ENCODE assay signal across 14 cellular contexts in the genomic region with DNA sequence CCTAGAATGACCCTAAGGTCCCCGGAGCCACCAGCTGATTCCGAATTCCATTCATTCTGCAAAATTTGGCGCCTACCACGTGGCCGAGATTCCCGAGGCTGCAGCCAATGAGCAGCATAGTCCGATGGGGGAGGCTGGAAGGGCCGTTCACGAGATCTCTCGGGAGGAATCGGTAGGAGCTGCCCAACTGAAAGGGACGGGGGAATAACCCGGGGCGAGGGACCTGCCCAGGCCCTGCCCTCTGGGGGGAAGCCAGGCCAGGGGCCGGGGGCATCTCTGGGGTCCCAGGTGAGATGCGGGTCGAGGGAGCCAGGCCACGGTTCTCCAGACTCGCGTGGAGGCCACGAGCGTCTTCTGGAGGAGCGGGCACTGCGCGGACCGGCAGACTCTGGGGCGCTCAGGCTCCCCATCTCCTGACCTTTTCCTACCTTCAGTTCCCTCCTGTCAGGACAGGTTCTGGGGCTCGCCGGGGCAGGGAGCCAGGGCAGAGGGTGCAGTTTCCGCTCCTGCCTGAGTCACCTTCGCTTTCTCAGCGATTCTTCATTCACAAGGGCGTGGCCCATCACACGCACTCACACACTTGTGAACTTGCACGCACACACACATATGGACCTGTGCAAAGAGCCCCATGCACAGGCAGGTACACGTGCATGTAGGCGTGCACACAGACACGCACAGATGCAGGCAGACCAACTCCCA. TPM values are rescaled to one million over a fixed set of nuclear protein-coding genes. Genes with fewer than 3 reads are reported as not detected.
DNase-seq lines count a peak whose midpoint lies in the region; ATAC-seq and TF ChIP-seq lines count a peak whose summit lies in the region.
"Had no signal": no experiment of that assay in that cellular context is flagged by ENCODE, and none has a peak within 500 bp of the region (broad histone marks: within the 10 kb centered on the region; RNA-seq: fewer than 3 reads in every experiment).

No MANE protein-coding gene starts in this region.

- BruUV-seq in Panc1 (replicated peaks; lab: Mats Ljungman, UMichigan) = no TSS peak

- H3K27ac ChIP-seq in GM23338 (ENCODE audit: low read depth) = peak overlapping the region; percentile 66
- H3K27ac ChIP-seq in Panc1 (ENCODE audit: low read length) = no peak overlapping the region
- H3K27ac ChIP-seq in epithelial cell of prostate = peak overlapping the region; percentile 88
- H3K27ac ChIP-seq: left lung, Peyer's patch had no signal

- no peak overlapping the region; the same call in 2 of the 3 replicates for H3K4me3 Mint-ChIP-seq in GM23338
- H3K4me3 Mint-ChIP-seq: activated CD4-positive, alpha-beta T cell treated with anti-CD3 and anti-CD28 coated beads, Interleukin-2, amount 10 ng/mL, durations not matched to agents 24 days and 14 days; CD4-positive, alpha-beta T cell had no signal

- peaks cover 17% of the 10 kb centered on the region for H3F3A ChIP-seq in GM23338 (replicated peaks; ENCODE audit: low read depth)

- peak overlapping the region; percentile 90; the same call in 1 of the 2 replicates for H3K27ac Mint-ChIP-seq in GM23338
- H3K27ac Mint-ChIP-seq: activated CD4-positive, alpha-beta T cell treated with anti-CD3 and anti-CD28 coated beads, Interleukin-2, amount 10 ng/mL, durations not matched to agents 24 days and 14 days; CD4-positive, alpha-beta T cell had no signal

- POLR2A ChIA-PET in Panc1 (lab: Charles Lee) = interaction anchor here (0.7 kb wide), 1 partner anchor 104 kb away, joined by 9 read pairs; no protein-coding TSS in a partner anchor

- no peaks in the 10 kb centered on the region for H3K9me3 ChIP-seq in Panc1 (ENCODE audit: control insufficient read depth, insufficient read depth, low read depth, low read length)
- H3K9me3 ChIP-seq: left lung, Peyer's patch had no signal

- H3K79me2 ChIP-seq in GM23338 (replicated peaks; ENCODE audit: insufficient read depth) = no peaks in the 10 kb centered on the region

- DNase-seq in GM23338 (ENCODE audit: low spot score) = peak; percentile 87
- no peak for DNase-seq in Panc1 (ENCODE audit: low read depth, low spot score)
- DNase-seq in epithelial cell of prostate (ENCODE audit: low read depth, low spot score) = peak; percentile 77
- no peak for DNase-seq in sciatic nerve (ENCODE audit: low spot score)
- no peak for DNase-seq in NCI-H2227 (lab: John Stamatoyannopoulos, UW; ENCODE audit: unreplicated experiment)
- no peak for DNase-seq in cerebellum (ENCODE audit: low spot score)
- DNase-seq: activated CD4-positive, alpha-beta T cell treated with anti-CD3 and anti-CD28 coated beads, Interleukin-2, amount 10 ng/mL, durations not matched to agents 24 days and 14 days; amniotic stem cell; CD4-positive, alpha-beta T cell; left lung; NCI-H1105; NCI-H446 had no signal

- no peak overlapping the region for H2AFZ ChIP-seq in GM23338

- H3K4me1 ChIP-seq in GM23338 (ENCODE audit: insufficient read depth) = peaks cover 25% of the 10 kb centered on the region
- H3K4me1 ChIP-seq in Panc1 (ENCODE audit: control insufficient read depth, insufficient read depth, low read length) = 0 out of 2 replicates have a peak, but pooled peaks cover 7% of the 10 kb centered on the region
- H3K4me1 ChIP-seq: Peyer's patch had no signal

- intact Hi-C loops in Panc1 (cut with micrococcal nuclease; ENCODE audit: unreplicated experiment) = no loop called here
- intact Hi-C loops in sciatic nerve (cut with DNase I) = no loop called here

- no peak overlapping the region; the same call in 1 of the 2 replicates for H3K4me2 ChIP-seq in GM23338

- peaks cover 11% of the 10 kb centered on the region for H4K20me1 ChIP-seq in GM23338 (replicated peaks; ENCODE audit: insufficient read depth)

- CTCF ChIA-PET in Panc1 (lab: Charles Lee) = no interaction called here

- peaks cover 15% of the 10 kb centered on the region for H3K27me3 Mint-ChIP-seq in GM23338 (ENCODE audit: insufficient read depth, low read depth, poor library complexity)
- H3K27me3 Mint-ChIP-seq: activated CD4-positive, alpha-beta T cell treated with anti-CD3 and anti-CD28 coated beads, Interleukin-2, amount 10 ng/mL, durations not matched to agents 24 days and 14 days; CD4-positive, alpha-beta T cell had no signal

- no peak overlapping the region for H3K4me3 ChIP-seq in GM23338
- no peak overlapping the region for H3K4me3 ChIP-seq in Panc1 (ENCODE audit: low read depth in 2 of 2, low read length in 2 of 2)
- H3K4me3 ChIP-seq: left lung, Peyer's patch had no signal

- no peak for TF ChIP-seq CTCF in GM23338 (conservative IDR thresholded peaks at IDR 0.05; ENCODE audit: low read depth in 2 of 2)
- no peak for TF ChIP-seq CTCF in Panc1 (IDR thresholded peaks at IDR 0.05)

- no peaks in the 10 kb centered on the region for H3K9me2 ChIP-seq in GM23338 (ENCODE audit: insufficient read depth)

- in situ Hi-C loops in Panc1 (cut with HindIII; ENCODE audit: low pct_unique_long_range_greater_than_20kb, low sequenced_read_pairs) = no loop called here

- peaks cover 10% of the 10 kb centered on the region; the same call in 2 of the 3 replicates for H3K4me1 Mint-ChIP-seq in GM23338

- H3K36me3 ChIP-seq in GM23338 (ENCODE audit: insufficient read depth) = no peaks in the 10 kb centered on the region
- peaks cover 6% of the 10 kb centered on the region for H3K36me3 ChIP-seq in Panc1 (ENCODE audit: control insufficient read depth, insufficient read depth, low read length)

- H3K9me3 Mint-ChIP-seq in GM23338 = no peaks in the 10 kb centered on the region; the same call in 1 of the 3 replicates
- H3K9me3 Mint-ChIP-seq: activated CD4-positive, alpha-beta T cell treated with anti-CD3 and anti-CD28 coated beads, Interleukin-2, amount 10 ng/mL, durations not matched to agents 24 days and 14 days; CD4-positive, alpha-beta T cell had no signal

- peaks cover 28% of the 10 kb centered on the region for H3K36me3 Mint-ChIP-seq in GM23338 (ENCODE audit: low read depth)

- ATAC-seq in GM23338 = peak; percentile 17
- ATAC-seq in Panc1 = peak; percentile 15
- peak; percentile 6 for ATAC-seq in sciatic nerve
- no peak for ATAC-seq in GM18517 (IDR thresholded peaks at IDR 0.05; ENCODE audit: unreplicated experiment)
- ATAC-seq: left lung had no signal

- H3K27me3 ChIP-seq in GM23338 (ENCODE audit: insufficient read depth) (no peaks in the 10 kb centered on the region), Panc1 (ENCODE audit: control insufficient read depth, insufficient read depth, low read length) (no peaks in the 10 kb centered on the region)
- H3K27me3 ChIP-seq: left lung, Peyer's patch had no signal

TF ChIP-seq in GM23338, 12 proteins besides CTCF, POLR2A, EP300 and RAD21:
- TF ChIP-seq ZNF114 (CRISPR knock-in tag; IDR thresholded peaks at IDR 0.05) (no peak), POLR2AphosphoS5 (IDR thresholded peaks at IDR 0.05; ENCODE audit: low read depth) (no peak), STAT1 (IDR thresholded peaks at IDR 0.05; ENCODE audit: unreplicated experiment) (no peak)

RNA-seq across cellular contexts. Expression of a gene that starts 15.5 kb away (rescaled TPM):
- 654 and 734 TPM in 2 replicates for total RNA-seq in GM23338 (2014; rRNA removed; shearing (Covaris generic))
- 135 and 146 TPM in 2 replicates for polyA plus RNA-seq in GM23338 (2016; fragmentation: Nextera tagmentation; extraction: Ambion mirVana)
- total RNA-seq in Panc1 (2021; ENCODE audit: unreplicated experiment) = 327 TPM
- 487 TPM for polyA plus RNA-seq in Panc1 (2012; ENCODE audit: insufficient read length)
- 118 TPM for total RNA-seq in sciatic nerve
- 136 TPM for total RNA-seq in cerebellum

Comparison
In these comparisons a context has a peak if more than half of its experiments do, and no peak if none do; other contexts are left out.
1. DNase-seq: peak in GM23338 (single experiment) and epithelial cell of prostate (single experiment); none in Panc1 (single experiment), sciatic nerve (single experiment), NCI-H2227 (single experiment) and cerebellum (single experiment).